In the genomic region with DNA sequence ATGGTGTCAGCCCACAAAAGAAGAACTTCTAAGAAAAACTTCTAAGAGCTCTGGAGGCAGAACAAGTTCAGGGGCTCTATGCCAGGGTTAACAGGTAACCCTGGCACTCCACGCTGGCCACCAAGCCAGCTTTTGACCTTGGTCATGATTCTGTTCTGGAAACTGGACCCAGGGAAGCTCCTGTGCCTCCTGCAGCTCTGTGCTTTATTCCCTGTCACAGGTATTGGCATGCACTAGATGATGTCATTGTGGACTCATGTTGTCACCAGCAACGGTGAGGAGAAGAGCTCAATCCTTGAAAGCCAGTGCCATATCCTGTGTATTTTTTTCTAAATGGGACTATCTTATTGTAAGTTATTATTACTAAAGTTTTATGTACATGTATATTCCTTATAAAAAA, we compare ENCODE assay signal across 15 cellular contexts.
"Had no signal": no experiment of that assay in that cellular context is flagged by ENCODE, and none has a peak within 500 bp of the region (broad histone marks: within the 10 kb centered on the region; RNA-seq: fewer than 3 reads in every experiment).

No MANE protein-coding gene starts in this region.

- ATAC-seq: activated T-cell treated with anti-CD3 and anti-CD28 coated beads, Interleukin-2, amount 50 U/mL, for 4 hours; lower lobe of right lung; upper lobe of right lung had no signal

- H3K4me1 ChIP-seq: lower lobe of right lung, spleen had no signal

- DNase-seq: activated effector memory CD4-positive, alpha-beta T cell treated with anti-CD3 and anti-CD28 coated beads, Interleukin-2, amount 50 U/mL, for 16 hours; activated T-cell treated with anti-CD3 and anti-CD28 coated beads, Interleukin-2, amount 50 U/mL, for 4 hours; adrenal gland; caudate nucleus; foreskin fibroblast; glutamatergic neuron; hypothalamus; kidney glomerular epithelial cell; lower lobe of right lung; spleen; stimulated activated naive CD8-positive, alpha-beta T cell treated with anti-CD3 and anti-CD28 coated beads, Interleukin-15, amount 100 ng/mL, for 72 hours; upper lobe of right lung had no signal

- FAIRE-seq: colon, endometrium had no signal

- H3K4me3 ChIP-seq: adrenal gland, lower lobe of right lung, spleen, thoracic aorta, upper lobe of right lung had no signal

- H3K27ac ChIP-seq: adrenal gland, lower lobe of right lung, spleen, thoracic aorta, upper lobe of right lung had no signal

- H3K9me3 ChIP-seq: adrenal gland, lower lobe of right lung, spleen, thoracic aorta, upper lobe of right lung had no signal
